Comparison of ENCODE assay signal across 8 cellular contexts in genomic region chr3:36707623-36708409, GRCh38. TPM values are rescaled to one million over a fixed set of nuclear protein-coding genes. Genes with fewer than 3 reads are reported as not detected.
DNase-seq lines count a peak whose midpoint lies in the region; ATAC-seq and TF ChIP-seq lines count a peak whose summit lies in the region.

No MANE protein-coding gene starts in this region.

- TF ChIP-seq EP300 in tibial nerve (IDR thresholded peaks at IDR 0.05): no peak

- DNase-seq in T1000 (lab: John Stamatoyannopoulos, UW): peak; percentile 71
- peak; percentile 51 for DNase-seq in myocyte (ENCODE audit: low read depth)
- DNase-seq in tibial nerve (ENCODE audit: low spot score in 2 of 2): no peak
- DNase-seq in NCI-H2081 treated with DMSO at 0.1 percent for 48 hours (lab: John Stamatoyannopoulos, UW): no peak
- no peak for DNase-seq in NCI-H128 (lab: John Stamatoyannopoulos, UW; ENCODE audit: unreplicated experiment)
- DNase-seq in NCI-H2196 (lab: John Stamatoyannopoulos, UW; ENCODE audit: unreplicated experiment): no peak

- WGBS in tibial nerve, 2 donors: 58% methylated on average over 6 of the region's 6 CpGs

- ATAC-seq in GM18861 (IDR thresholded peaks at IDR 0.05; ENCODE audit: unreplicated experiment) (peak; percentile 98), HG02938 (IDR thresholded peaks at IDR 0.05; ENCODE audit: unreplicated experiment) (peak; percentile 61)

- no peaks in the 10 kb centered on the region for H3K9me3 ChIP-seq in tibial nerve

- no peaks in the 10 kb centered on the region for H3K36me3 ChIP-seq in tibial nerve

- H3K27me3 ChIP-seq in tibial nerve: no peaks in the 10 kb centered on the region

- no peak for TF ChIP-seq POLR2A in tibial nerve (IDR thresholded peaks at IDR 0.05)

- no peak overlapping the region for H3K27ac ChIP-seq in tibial nerve

- TF ChIP-seq CTCF in tibial nerve (IDR thresholded peaks at IDR 0.05): no peak

- H3K4me3 ChIP-seq in tibial nerve: no peak overlapping the region

- H3K4me1 ChIP-seq in tibial nerve: no peaks in the 10 kb centered on the region

RNA-seq across cellular contexts. Expression of gene DCLK3, which starts 56.5 kb away (rescaled TPM):
- total RNA-seq in myocyte (not detected in 2 replicates), tibial nerve (10 to 100 TPM; 15.0 to 37.3 (median 32.0) TPM)
- not detected for polyA plus RNA-seq in myocyte (2012)

Comparison
In these comparisons a context has a peak if more than half of its experiments do, and no peak if none do; other contexts are left out.
1. DNase-seq: peak in T1000 (single experiment) and myocyte (single experiment); none in tibial nerve (0 of 2), NCI-H2081 treated with DMSO at 0.1 percent for 48 hours (single experiment), NCI-H128 (single experiment) and NCI-H2196 (single experiment).
2. RNA of gene DCLK3, which starts 56.5 kb away (total RNA-seq): 15.0 to 37.3 TPM in tibial nerve; not detected in myocyte; every median in the first group is over 10 times any median in the second.